In genomic region chr11:63951779-63952536, GRCh38 we compare ENCODE assay signal across 7 cellular contexts. TPM values are rescaled to one million over a fixed set of nuclear protein-coding genes. Genes with fewer than 3 reads are reported as not detected.
DNase-seq lines count a peak whose midpoint lies in the region; ATAC-seq and TF ChIP-seq lines count a peak whose summit lies in the region.

No MANE protein-coding gene starts in this region.

- no peak overlapping the region for H3K4me2 ChIP-seq in osteoblast (ENCODE audit: insufficient read depth, low read length)

- H3K9me3 ChIP-seq in osteoblast (ENCODE audit: low read depth, low read length): no peaks in the 10 kb centered on the region

- no peak for ATAC-seq in HG03457 (IDR thresholded peaks at IDR 0.05; ENCODE audit: unreplicated experiment)
- no peak for ATAC-seq in HG03039 (IDR thresholded peaks at IDR 0.05; ENCODE audit: unreplicated experiment)

- CTCF ChIA-PET in activated naive CD4-positive, alpha-beta T cell treated with anti-CD3 and anti-CD28 coated beads, Interleukin-2, amount 10 ng/mL, durations not matched to agents 7 days and 5 days (lab: Charles Lee): interaction anchor here (1.0 to 4.7 kb wide), 9 partner anchors 8 to 183 kb away, joined by 3 to 23 read pairs (median 4); partner anchors contain the start of genes RCOR2 and ZFTA

- peak; percentile 47 to 52 for DNase-seq in Kasumi-1 (lab: John Stamatoyannopoulos, UW)
- peak; percentile 76 for DNase-seq in activated naive CD4-positive, alpha-beta T cell treated with anti-CD3 and anti-CD28 coated beads, Interleukin-2, amount 10 ng/mL, durations not matched to agents 7 days and 5 days
- DNase-seq in osteoblast (ENCODE audit: insufficient read length, low spot score, missing footprints): peak; percentile 43
- no peak for DNase-seq in NCI-H146 (lab: John Stamatoyannopoulos, UW)

- H3K79me2 ChIP-seq in osteoblast (ENCODE audit: insufficient read depth, low read length): no peaks in the 10 kb centered on the region

- peaks cover 50% of the 10 kb centered on the region for H3K36me3 Mint-ChIP-seq in activated naive CD4-positive, alpha-beta T cell treated with anti-CD3 and anti-CD28 coated beads, Interleukin-2, amount 10 ng/mL, durations not matched to agents 7 days and 5 days

- in situ Hi-C loops in GM18951 (cut with MboI; ENCODE audit: low sequenced_read_pairs, unreplicated experiment): no loop called here

- peak overlapping the region; percentile 44 for H3K4me3 Mint-ChIP-seq in activated naive CD4-positive, alpha-beta T cell treated with anti-CD3 and anti-CD28 coated beads, Interleukin-2, amount 10 ng/mL, durations not matched to agents 7 days and 5 days

- H2AFZ ChIP-seq in osteoblast (ENCODE audit: low read length): no peak overlapping the region

- peak overlapping the region; percentile 85 for H3K27ac Mint-ChIP-seq in activated naive CD4-positive, alpha-beta T cell treated with anti-CD3 and anti-CD28 coated beads, Interleukin-2, amount 10 ng/mL, durations not matched to agents 7 days and 5 days

- TF ChIP-seq CTCF in osteoblast (IDR thresholded peaks at IDR 0.05; ENCODE audit: extremely low read depth, low read depth, low read length): no peak

- TF ChIP-seq POLR2A in GM18951 (IDR thresholded peaks at IDR 0.05; ENCODE audit: extremely low read depth, insufficient read depth, insufficient read length): peak; percentile 34

- H3K4me1 Mint-ChIP-seq in activated naive CD4-positive, alpha-beta T cell treated with anti-CD3 and anti-CD28 coated beads, Interleukin-2, amount 10 ng/mL, durations not matched to agents 7 days and 5 days: peaks cover 33% of the 10 kb centered on the region

- H3K27me3 Mint-ChIP-seq in activated naive CD4-positive, alpha-beta T cell treated with anti-CD3 and anti-CD28 coated beads, Interleukin-2, amount 10 ng/mL, durations not matched to agents 7 days and 5 days: no peaks in the 10 kb centered on the region

- H3K4me1 ChIP-seq in osteoblast (ENCODE audit: insufficient read depth, low read length): peaks cover 6% of the 10 kb centered on the region

- H3K9me3 Mint-ChIP-seq in activated naive CD4-positive, alpha-beta T cell treated with anti-CD3 and anti-CD28 coated beads, Interleukin-2, amount 10 ng/mL, durations not matched to agents 7 days and 5 days: no peaks in the 10 kb centered on the region

- H3K4me3 ChIP-seq in osteoblast (ENCODE audit: insufficient read depth, low read length): no peak overlapping the region

- peaks cover 41% of the 10 kb centered on the region for H3K36me3 ChIP-seq in osteoblast (ENCODE audit: insufficient read depth, low read length)

- no peak overlapping the region for H3K27ac ChIP-seq in osteoblast (ENCODE audit: low read depth, low read length)

- no peaks in the 10 kb centered on the region for H3K27me3 ChIP-seq in osteoblast (ENCODE audit: insufficient read depth, low read length)

- H4K20me1 ChIP-seq in osteoblast (ENCODE audit: insufficient read depth, low read length): peaks cover 2% of the 10 kb centered on the region

RNA-seq across cellular contexts. Expression of gene NAA40, which starts 13.2 kb away (rescaled TPM):
- total RNA-seq in osteoblast: 11.9 and 12.1 TPM in 2 replicates

RNA-seq across cellular contexts. Expression of gene COX8A, which starts 22.5 kb away (rescaled TPM):
- 159 and 190 TPM in 2 replicates for total RNA-seq in osteoblast

RNA-seq across cellular contexts. Expression of gene OTUB1, which starts 34.3 kb away (rescaled TPM):
- total RNA-seq in osteoblast: 32.1 and 34.4 TPM in 2 replicates

RNA-seq across cellular contexts. Expression of gene RCOR2, which starts 35.0 kb away (rescaled TPM):
- under 0.01 TPM in 2 replicates for total RNA-seq in osteoblast
